In the genomic region with DNA sequence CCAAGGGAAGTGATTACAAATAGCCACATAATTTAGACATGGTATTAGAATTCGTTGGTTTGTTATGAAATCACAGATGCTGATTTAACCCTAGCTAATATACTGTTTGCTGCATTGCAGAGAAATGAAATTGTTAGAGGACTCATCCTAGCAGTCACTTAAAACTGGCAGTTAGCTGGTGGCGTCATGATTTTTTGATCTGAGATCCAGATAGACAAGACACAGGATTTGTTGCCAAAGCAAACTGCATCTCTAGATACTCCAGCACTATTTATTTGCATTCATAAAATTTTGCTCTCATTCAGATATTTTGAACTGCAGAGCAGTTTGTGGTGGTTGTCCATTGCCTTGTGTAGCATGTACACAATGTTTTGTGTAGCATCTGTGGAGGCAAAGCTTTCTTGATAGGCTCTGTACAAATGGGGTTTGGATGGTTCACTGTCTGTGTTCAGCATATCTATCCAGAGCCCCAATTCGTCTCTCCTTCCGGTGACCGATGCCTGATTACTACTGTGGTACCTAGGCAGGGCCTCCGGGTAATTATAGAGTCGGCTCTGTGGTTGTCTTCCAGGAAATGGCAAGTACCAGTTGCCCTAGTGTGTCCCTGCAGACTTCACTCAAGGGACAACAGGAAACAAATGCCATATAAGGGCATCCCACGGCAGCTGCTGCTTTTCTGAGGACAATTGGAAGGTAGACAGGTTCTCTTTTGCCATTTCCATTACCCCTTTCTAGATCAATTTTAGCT, we compare ENCODE assay signal across 9 cellular contexts. TPM values are rescaled to one million over a fixed set of nuclear protein-coding genes. Genes with fewer than 3 reads are reported as not detected.
DNase-seq lines count a peak whose midpoint lies in the region; ATAC-seq lines count a peak whose summit lies in the region.
"Had no signal": no experiment of that assay in that cellular context is flagged by ENCODE, and none has a peak within 500 bp of the region (broad histone marks: within the 10 kb centered on the region; RNA-seq: fewer than 3 reads in every experiment).

No MANE protein-coding gene starts in this region.

- in situ Hi-C loops in GM23248 (cut with MboI): loop anchor here (10.0 kb wide), 1 partner anchor 286 kb away; no protein-coding TSS in a partner anchor

- WGBS in GM23248 (ENCODE audit: low coverage in 1 of 2, low lambda C conversion rate in 2 of 2, missing lambda C conversion rate in 2 of 2), 2 experiments: 52 to 53% methylated on average over 8 of the region's 8 CpGs

- peak; percentile 98 for ATAC-seq in GM21526 (IDR thresholded peaks at IDR 0.05; ENCODE audit: low FRiP score, unreplicated experiment)
- ATAC-seq in HG03575 (IDR thresholded peaks at IDR 0.05; ENCODE audit: extremely low read depth, insufficient number of reproducible peaks, low FRiP score, unreplicated experiment): peak; percentile 92

- H3K9ac ChIP-seq in GM23248: no peak overlapping the region

- peaks cover 9% of the 10 kb centered on the region for H3F3A ChIP-seq in GM23248 (ENCODE audit: insufficient read depth)

- DNase-seq in GDM1 (lab: John Stamatoyannopoulos, UW) (peak; percentile 67), SHP77 treated with DMSO at 0.1 percent for 48 hours (lab: John Stamatoyannopoulos, UW) (peak; percentile 94), GM23248 (no peak), globus pallidus (ENCODE audit: low spot score) (no peak)
- DNase-seq in central memory CD4-positive, alpha-beta T cell: peak; percentile 30
- peak; percentile 1 for DNase-seq in stimulated activated CD8-positive, alpha-beta memory T cell treated with anti-CD3 and anti-CD28 coated beads, Interleukin-12 subunit alpha, Interleukin-12 subunit beta, amount 100 ng/mL, for 4 hours (ENCODE audit: low read depth)

- H3K9me3 ChIP-seq in GM23248 (ENCODE audit: low read depth): no peaks in the 10 kb centered on the region

- no peaks in the 10 kb centered on the region for H3K36me3 ChIP-seq in GM23248 (ENCODE audit: low read depth)

- H2AFZ ChIP-seq in GM23248: no peak overlapping the region

- H3K4me1 ChIP-seq in GM23248 (ENCODE audit: insufficient read depth): peaks cover 7% of the 10 kb centered on the region

- no peaks in the 10 kb centered on the region for H3K9me2 ChIP-seq in GM23248 (ENCODE audit: insufficient read depth)

- no peaks in the 10 kb centered on the region for H3K79me2 ChIP-seq in GM23248 (ENCODE audit: insufficient read depth)

- H3K27me3 ChIP-seq in GM23248 (replicated peaks; ENCODE audit: insufficient read depth): no peaks in the 10 kb centered on the region

- no peak overlapping the region for H3K27ac ChIP-seq in GM23248

- H3K4me3 ChIP-seq in GM23248: no peak overlapping the region

- no peaks in the 10 kb centered on the region for H4K20me1 ChIP-seq in GM23248 (ENCODE audit: insufficient read depth)

- no peak overlapping the region for H3K4me2 ChIP-seq in GM23248 (ENCODE audit: unreplicated experiment)

RNA-seq across cellular contexts. Expression of a gene that starts 30.1 kb away (rescaled TPM):
- total RNA-seq in GM23248 (2014; rRNA removed; shearing (Covaris generic)): not detected in 2 replicates
- not detected in 2 replicates for polyA plus RNA-seq in GM23248 (2016; fragmentation: Nextera tagmentation; extraction: Ambion mirVana)
- total RNA-seq: HT1080 had no signal

RNA-seq across cellular contexts. Expression of a gene that starts 49.1 kb away (rescaled TPM):
- total RNA-seq in GM23248 (2014; rRNA removed; shearing (Covaris generic)): not detected in 2 replicates
- not detected in 2 replicates for polyA plus RNA-seq in GM23248 (2016; fragmentation: Nextera tagmentation; extraction: Ambion mirVana)
- total RNA-seq: HT1080 had no signal

Comparison
In these comparisons a context has a peak if more than half of its experiments do, and no peak if none do; other contexts are left out.
1. DNase-seq: peak in GDM1 (single experiment), SHP77 treated with DMSO at 0.1 percent for 48 hours (single experiment), central memory CD4-positive, alpha-beta T cell (single experiment) and stimulated activated CD8-positive, alpha-beta memory T cell treated with anti-CD3 and anti-CD28 coated beads, Interleukin-12 subunit alpha, Interleukin-12 subunit beta, amount 100 ng/mL, for 4 hours (single experiment); none in GM23248 (single experiment) and globus pallidus (single experiment).